ENCODE assay signal across 2 cellular contexts in genomic region chr1:161382214-161383019, GRCh38.
TF ChIP-seq lines count a peak whose summit lies in the region.

No MANE protein-coding gene starts in this region.

TF ChIP-seq in IMR-90, 13 proteins besides CTCF, POLR2A, EP300 and RAD21:
- TF ChIP-seq CEBPB (IDR thresholded peaks at IDR 0.05; ENCODE audit: low read depth, low read length): no peak
- peak; percentile 44 for TF ChIP-seq SMC3 (IDR thresholded peaks at IDR 0.05; ENCODE audit: low read depth, low read length)
- TF ChIP-seq MAZ (IDR thresholded peaks at IDR 0.05; ENCODE audit: borderline replicate concordance, low read depth, low read length): no peak
- TF ChIP-seq MAFK (IDR thresholded peaks at IDR 0.05; ENCODE audit: low read depth, low read length): no peak
- TF ChIP-seq RFX5 (IDR thresholded peaks at IDR 0.05; ENCODE audit: low read depth, low read length): no peak
- TF ChIP-seq USF2 (IDR thresholded peaks at IDR 0.05; ENCODE audit: low read depth, low read length): no peak
- no peak for TF ChIP-seq NFE2L2 (IDR thresholded peaks at IDR 0.05; ENCODE audit: low read depth, low read length)
- no peak for TF ChIP-seq MXI1 (IDR thresholded peaks at IDR 0.05; ENCODE audit: borderline replicate concordance, low read depth, low read length)
- TF ChIP-seq ELK1 (IDR thresholded peaks at IDR 0.05; ENCODE audit: borderline replicate concordance, low read depth, low read length): no peak
- TF ChIP-seq FOS (IDR thresholded peaks at IDR 0.05; ENCODE audit: low read depth, low read length): peak; percentile 6; the same call in 1 of the 2 replicates
- no peak for TF ChIP-seq BHLHE40 (IDR thresholded peaks at IDR 0.05; ENCODE audit: low read depth, low read length)
- no peak for TF ChIP-seq CHD1 (IDR thresholded peaks at IDR 0.05; ENCODE audit: low read depth, low read length)
- TF ChIP-seq RCOR1 (IDR thresholded peaks at IDR 0.05; ENCODE audit: insufficient replicate concordance, low read length): no peak
TF ChIP-seq in IMR-90: peak in this region for 2.

TF ChIP-seq in HepG2, 621 proteins besides CTCF, POLR2A, EP300 and RAD21:
- TF ChIP-seq ATRX (CRISPR knock-in tag; IDR thresholded peaks at IDR 0.05; ENCODE audit: borderline replicate concordance) (no peak), SOX6 (IDR thresholded peaks at IDR 0.05) (no peak), SOX6 (CRISPR knock-in tag; IDR thresholded peaks at IDR 0.05) (no peak), SMC3 (IDR thresholded peaks at IDR 0.05; ENCODE audit: low read length) (peak; percentile 73), BCL3 (CRISPR knock-in tag; IDR thresholded peaks at IDR 0.05) (no peak), STAG1 (CRISPR knock-in tag; IDR thresholded peaks at IDR 0.05) (peak; percentile 84)
